Comparison of ENCODE assay signal across 8 cellular contexts in the genomic region with DNA sequence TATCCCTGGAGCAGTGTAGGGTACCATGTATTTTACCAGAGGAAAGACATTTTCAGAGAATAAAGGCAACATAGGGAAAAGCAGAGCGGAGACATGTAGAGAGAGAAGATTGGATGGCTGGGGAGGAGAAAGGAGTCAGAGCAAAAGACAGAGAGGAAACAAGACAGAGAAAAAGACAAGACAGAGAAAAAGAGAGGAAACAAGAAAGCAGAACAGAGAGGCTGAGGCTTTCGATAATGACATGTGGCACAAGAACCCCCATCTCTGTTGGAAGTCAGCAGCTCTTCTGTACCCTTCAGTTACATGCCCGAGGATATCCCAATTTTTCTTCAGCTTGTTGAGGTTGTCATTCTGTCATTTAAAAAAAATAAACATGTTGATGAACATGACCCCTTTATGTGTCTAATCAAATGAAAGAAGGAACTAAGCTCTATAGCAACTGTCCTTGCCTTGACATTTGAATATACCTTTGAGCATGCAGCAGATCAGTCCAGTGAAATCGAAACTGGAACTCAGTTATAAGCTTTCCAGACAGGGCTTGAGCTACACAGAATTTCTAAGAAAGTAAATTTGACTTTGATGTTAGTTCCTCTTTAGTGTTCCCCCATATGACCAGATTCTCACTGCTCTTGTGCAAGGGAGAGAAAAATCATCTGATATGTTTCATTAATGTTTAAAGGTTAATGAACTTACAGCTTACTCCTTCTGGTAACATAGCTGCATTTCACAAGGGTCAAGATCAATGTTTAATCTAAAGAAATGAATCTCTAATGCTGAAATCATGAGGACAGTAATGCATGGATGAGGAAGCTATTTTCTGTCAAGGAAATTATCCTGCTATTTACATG.
DNase-seq lines count a peak whose midpoint lies in the region; ATAC-seq and TF ChIP-seq lines count a peak whose summit lies in the region.

No MANE protein-coding gene starts in this region.

- H3K9me3 Mint-ChIP-seq in activated naive CD8-positive, alpha-beta T cell treated with anti-CD3 and anti-CD28 coated beads, Interleukin-2, amount 10 ng/mL, durations not matched to agents 7 days and 5 days = peaks cover 8% of the 10 kb centered on the region
- no peaks in the 10 kb centered on the region for H3K9me3 Mint-ChIP-seq in endodermal cell

- peak overlapping the region; percentile 76 for H3K4me3 Mint-ChIP-seq in activated naive CD8-positive, alpha-beta T cell treated with anti-CD3 and anti-CD28 coated beads, Interleukin-2, amount 10 ng/mL, durations not matched to agents 7 days and 5 days
- no peak overlapping the region for H3K4me3 Mint-ChIP-seq in endodermal cell

- intact Hi-C loops in body of pancreas (cut with DNase I) = no loop called here

- H3K36me3 Mint-ChIP-seq in activated naive CD8-positive, alpha-beta T cell treated with anti-CD3 and anti-CD28 coated beads, Interleukin-2, amount 10 ng/mL, durations not matched to agents 7 days and 5 days = peaks cover 26% of the 10 kb centered on the region
- no peaks in the 10 kb centered on the region for H3K36me3 Mint-ChIP-seq in endodermal cell (ENCODE audit: low read depth)

- H3K27me3 ChIP-seq in body of pancreas = no peaks in the 10 kb centered on the region
- H3K27me3 ChIP-seq in endodermal cell (ENCODE audit: control insufficient read depth, insufficient read depth, low read length, poor library complexity, severe bottlenecking) = peaks cover 13% of the 10 kb centered on the region

- H3K9me3 ChIP-seq in body of pancreas = no peaks in the 10 kb centered on the region
- no peaks in the 10 kb centered on the region for H3K9me3 ChIP-seq in endodermal cell (ENCODE audit: control insufficient read depth, low read length)

- peaks cover 53% of the 10 kb centered on the region for H3K4me1 Mint-ChIP-seq in activated naive CD8-positive, alpha-beta T cell treated with anti-CD3 and anti-CD28 coated beads, Interleukin-2, amount 10 ng/mL, durations not matched to agents 7 days and 5 days
- no peaks in the 10 kb centered on the region for H3K4me1 Mint-ChIP-seq in endodermal cell

- ATAC-seq in GM21423 (IDR thresholded peaks at IDR 0.05; ENCODE audit: unreplicated experiment) (peak; percentile 75), HG03571 (IDR thresholded peaks at IDR 0.05; ENCODE audit: unreplicated experiment) (peak; percentile 82), body of pancreas (no peak)
- ATAC-seq in activated naive CD8-positive, alpha-beta T cell treated with anti-CD3 and anti-CD28 coated beads, Interleukin-2, amount 10 ng/mL, durations not matched to agents 7 days and 5 days (ENCODE audit: low read depth) = peak; percentile 86

- H3K27ac ChIP-seq in body of pancreas (no peak overlapping the region), endodermal cell (ENCODE audit: low read depth, low read length) (no peak overlapping the region)

- H3K36me3 ChIP-seq in body of pancreas (replicated peaks in 1 of 2; ENCODE audit: insufficient read depth in 1 of 2, low read depth in 2 of 2) = no peaks in the 10 kb centered on the region
- H3K36me3 ChIP-seq in endodermal cell (ENCODE audit: control insufficient read depth, insufficient read depth, low read length) = no peaks in the 10 kb centered on the region

- TF ChIP-seq CTCF in GM12864 (IDR thresholded peaks at IDR 0.05; ENCODE audit: low read depth, low read length, missing control alignments) = no peak
- no peak for TF ChIP-seq CTCF in body of pancreas (IDR thresholded peaks at IDR 0.05)
- TF ChIP-seq CTCF in endodermal cell (conservative IDR thresholded peaks at IDR 0.05) = no peak

- POLR2A ChIA-PET in activated naive CD8-positive, alpha-beta T cell treated with anti-CD3 and anti-CD28 coated beads, Interleukin-2, amount 10 ng/mL, durations not matched to agents 7 days and 5 days (lab: Charles Lee) = interaction anchor here (0.8 to 6.2 kb wide), 12 partner anchors 9 to 90 kb away, joined by 3 to 57 read pairs (median 4); partner anchors contain the start of gene SP4

- DNase-seq in GM12864 (ENCODE audit: low read depth) (peak; percentile 90), body of pancreas (no peak), NCI-H345 treated with DMSO at 0.1 percent for 48 hours (lab: John Stamatoyannopoulos, UW; ENCODE audit: unreplicated experiment) (no peak), endodermal cell (no peak), NCI-H524 (lab: John Stamatoyannopoulos, UW) (no peak)
- no peak for DNase-seq in activated naive CD8-positive, alpha-beta T cell treated with anti-CD3 and anti-CD28 coated beads, Interleukin-2, amount 10 ng/mL, durations not matched to agents 7 days and 5 days

- 57 to 59% methylated on average over 4 of the region's 4 CpGs for WGBS in body of pancreas, 2 donors
- 84 to 96% methylated on average over 3 to 4 of the region's 4 CpGs for WGBS in endodermal cell (ENCODE audit: insufficient coverage in 1 of 2, insufficient read length in 1 of 2), 2 experiments

- H3K4me1 ChIP-seq in body of pancreas = no peaks in the 10 kb centered on the region
- H3K4me1 ChIP-seq in endodermal cell (ENCODE audit: control insufficient read depth, insufficient read depth, low read length) = no peaks in the 10 kb centered on the region

- H3K27me3 Mint-ChIP-seq in activated naive CD8-positive, alpha-beta T cell treated with anti-CD3 and anti-CD28 coated beads, Interleukin-2, amount 10 ng/mL, durations not matched to agents 7 days and 5 days = no peaks in the 10 kb centered on the region
- H3K27me3 Mint-ChIP-seq in endodermal cell (ENCODE audit: insufficient read depth) = peaks cover 2% of the 10 kb centered on the region

- H3K27ac Mint-ChIP-seq in activated naive CD8-positive, alpha-beta T cell treated with anti-CD3 and anti-CD28 coated beads, Interleukin-2, amount 10 ng/mL, durations not matched to agents 7 days and 5 days = peak overlapping the region; percentile 96
- H3K27ac Mint-ChIP-seq in endodermal cell = no peak overlapping the region

- peak overlapping the region; percentile 9 for H3K4me3 ChIP-seq in GM12864 (ENCODE audit: low read depth, low read length)
- H3K4me3 ChIP-seq in body of pancreas = no peak overlapping the region
- no peak overlapping the region for H3K4me3 ChIP-seq in endodermal cell (ENCODE audit: low read length)

- no peak overlapping the region for H3K9ac ChIP-seq in endodermal cell (ENCODE audit: extremely low read depth, low read length, poor library complexity, severe bottlenecking)

- TF ChIP-seq POLR2A in body of pancreas (IDR thresholded peaks at IDR 0.05) = no peak
